In genomic region chr6:42368156-42368555, GRCh38 we compare ENCODE assay signal across 8 cellular contexts.
A peak's percentile ranks its signal among the peaks of the same experiment; 100 is the strongest.
DNase-seq lines count a peak whose midpoint lies in the region; ATAC-seq lines count a peak whose summit lies in the region.

No MANE protein-coding gene starts in this region.

- peaks cover 26% of the 10 kb centered on the region for H3K36me3 Mint-ChIP-seq in activated CD8-positive, alpha-beta memory T cell treated with anti-CD3 and anti-CD28 coated beads, Interleukin-2, amount 10 ng/mL, durations not matched to agents 7 days and 5 days
- H3K36me3 Mint-ChIP-seq in naive thymus-derived CD8-positive, alpha-beta T cell, result peaks cover 0 to 8% (median 6%) of the 10 kb centered on the region in 3 donors

- ATAC-seq in HG03280 (IDR thresholded peaks at IDR 0.05; ENCODE audit: unreplicated experiment) (peak; percentile 17), GM21515 (IDR thresholded peaks at IDR 0.05; ENCODE audit: unreplicated experiment) (no peak), GM21737 (IDR thresholded peaks at IDR 0.05; ENCODE audit: unreplicated experiment) (no peak)
- ATAC-seq in activated CD8-positive, alpha-beta memory T cell treated with anti-CD3 and anti-CD28 coated beads, Interleukin-2, amount 10 ng/mL, durations not matched to agents 7 days and 5 days, result peak; percentile 75
- ATAC-seq in naive thymus-derived CD8-positive, alpha-beta T cell, result peak; percentile 41 to 76

- no peaks in the 10 kb centered on the region for H3K27me3 Mint-ChIP-seq in activated CD8-positive, alpha-beta memory T cell treated with anti-CD3 and anti-CD28 coated beads, Interleukin-2, amount 10 ng/mL, durations not matched to agents 7 days and 5 days
- no peaks in the 10 kb centered on the region for H3K27me3 Mint-ChIP-seq in naive thymus-derived CD8-positive, alpha-beta T cell

- H3K4me3 Mint-ChIP-seq in activated CD8-positive, alpha-beta memory T cell treated with anti-CD3 and anti-CD28 coated beads, Interleukin-2, amount 10 ng/mL, durations not matched to agents 7 days and 5 days, result peak overlapping the region; percentile 66
- peak overlapping the region; percentile 71 to 90 (median 78) for H3K4me3 Mint-ChIP-seq in naive thymus-derived CD8-positive, alpha-beta T cell

- no peaks in the 10 kb centered on the region for H3K9me3 Mint-ChIP-seq in activated CD8-positive, alpha-beta memory T cell treated with anti-CD3 and anti-CD28 coated beads, Interleukin-2, amount 10 ng/mL, durations not matched to agents 7 days and 5 days (ENCODE audit: low read depth)
- no peaks in the 10 kb centered on the region for H3K9me3 Mint-ChIP-seq in naive thymus-derived CD8-positive, alpha-beta T cell

- peak overlapping the region; percentile 97 for H3K27ac Mint-ChIP-seq in activated CD8-positive, alpha-beta memory T cell treated with anti-CD3 and anti-CD28 coated beads, Interleukin-2, amount 10 ng/mL, durations not matched to agents 7 days and 5 days
- H3K27ac Mint-ChIP-seq in naive thymus-derived CD8-positive, alpha-beta T cell, result peak overlapping the region; percentile 88 to 96 (median 93)

- H3K4me1 Mint-ChIP-seq in activated CD8-positive, alpha-beta memory T cell treated with anti-CD3 and anti-CD28 coated beads, Interleukin-2, amount 10 ng/mL, durations not matched to agents 7 days and 5 days, result peaks cover 89% of the 10 kb centered on the region
- peaks cover 54 to 95% (median 87%) of the 10 kb centered on the region in 4 donors for H3K4me1 Mint-ChIP-seq in naive thymus-derived CD8-positive, alpha-beta T cell

- CTCF ChIA-PET in activated CD8-positive, alpha-beta memory T cell treated with anti-CD3 and anti-CD28 coated beads, Interleukin-2, amount 10 ng/mL, durations not matched to agents 7 days and 5 days (lab: Charles Lee), result interaction anchor here (1.2 to 3.4 kb wide), 10 partner anchors 8 to 179 kb away, joined by 3 to 20 read pairs (median 4); no protein-coding TSS in a partner anchor

- POLR2A ChIA-PET in naive thymus-derived CD8-positive, alpha-beta T cell (lab: Charles Lee), result interaction anchor here (1.0 to 4.7 kb wide), 9 partner anchors 8 to 84 kb away, joined by 3 to 67 read pairs (median 5); partner anchors contain the start of gene TRERF1

- DNase-seq in CD1c-positive myeloid dendritic cell (ENCODE audit: extremely low spot score), result peak; percentile 88
- DNase-seq in activated CD8-positive, alpha-beta memory T cell treated with anti-CD3 and anti-CD28 coated beads, Interleukin-2, amount 10 ng/mL, durations not matched to agents 7 days and 5 days, result peak; percentile 87
- peak in 2 of 10 donors; percentile 28 to 30 for DNase-seq in naive thymus-derived CD8-positive, alpha-beta T cell
- DNase-seq in occipital lobe (lab: John Stamatoyannopoulos, UW), result no peak
- DNase-seq in OCI-M2 (lab: John Stamatoyannopoulos, UW; ENCODE audit: unreplicated experiment), result no peak

Comparison
In these comparisons a context has a peak if more than half of its experiments do, and no peak if none do; other contexts are left out.
1. DNase-seq: peak in CD1c-positive myeloid dendritic cell (single experiment) and activated CD8-positive, alpha-beta memory T cell treated with anti-CD3 and anti-CD28 coated beads, Interleukin-2, amount 10 ng/mL, durations not matched to agents 7 days and 5 days (single experiment); none in occipital lobe (single experiment) and OCI-M2 (single experiment).
2. ATAC-seq: peak in HG03280 (single experiment), activated CD8-positive, alpha-beta memory T cell treated with anti-CD3 and anti-CD28 coated beads, Interleukin-2, amount 10 ng/mL, durations not matched to agents 7 days and 5 days (single experiment) and naive thymus-derived CD8-positive, alpha-beta T cell (2 of 2); none in GM21515 (single experiment) and GM21737 (single experiment).